ENCODE assay signal across 11 cellular contexts in genomic region chr20:25055711-25056492, GRCh38. TPM values are rescaled to one million over a fixed set of nuclear protein-coding genes. Genes with fewer than 3 reads are reported as not detected.
DNase-seq lines count a peak whose midpoint lies in the region; ATAC-seq and FAIRE-seq lines count a peak whose summit lies in the region.
"Had no signal": no experiment of that assay in that cellular context is flagged by ENCODE, and none has a peak within 500 bp of the region (broad histone marks: within the 10 kb centered on the region; RNA-seq: fewer than 3 reads in every experiment).

No MANE protein-coding gene starts in this region.

- no peak for FAIRE-seq in HTR-8/SVneo (lab: Jason Lieb, UNC)
- FAIRE-seq: A204.1 had no signal

- peak overlapping the region; percentile 77 for H3K27ac Mint-ChIP-seq in activated CD4-positive, alpha-beta T cell treated with anti-CD3 and anti-CD28 coated beads for 36 hours
- H3K27ac Mint-ChIP-seq in activated CD4-positive, alpha-beta memory T cell treated with anti-CD3 and anti-CD28 coated beads for 36 hours, result peak overlapping the region; percentile 79
- peak overlapping the region; percentile 25 for H3K27ac Mint-ChIP-seq in stimulated activated naive B cell treated with anti-CD40 and anti-IgM and Interleukin-4, amounts not matched to agents 10 μg/mL and 1 μg/mL and 100 μg/mL, for 72 hours

- ATAC-seq in activated CD4-positive, alpha-beta T cell treated with anti-CD3 and anti-CD28 coated beads for 36 hours, result no peak
- ATAC-seq in right cardiac atrium (no peak), HG03025 (IDR thresholded peaks at IDR 0.05; ENCODE audit: low FRiP score, unreplicated experiment) (no peak)
- no peak for ATAC-seq in stimulated activated naive B cell treated with anti-CD40 and anti-IgM and Interleukin-4, amounts not matched to agents 10 μg/mL and 1 μg/mL and 100 μg/mL, for 72 hours (replicated peaks)

- H3K4me1 Mint-ChIP-seq in activated CD4-positive, alpha-beta T cell treated with anti-CD3 and anti-CD28 coated beads for 36 hours, result peaks cover 63% of the 10 kb centered on the region
- H3K4me1 Mint-ChIP-seq in activated CD4-positive, alpha-beta memory T cell treated with anti-CD3 and anti-CD28 coated beads for 36 hours (ENCODE audit: low read depth), result peaks cover 61% of the 10 kb centered on the region
- peaks cover 51 to 74% of the 10 kb centered on the region in 2 donors for H3K4me1 Mint-ChIP-seq in stimulated activated naive B cell treated with anti-CD40 and anti-IgM and Interleukin-4, amounts not matched to agents 10 μg/mL and 1 μg/mL and 100 μg/mL, for 72 hours

- WGBS in right cardiac atrium, result 54% methylated on average over 8 of the region's 8 CpGs

- peak overlapping the region; percentile 74 for H3K4me3 Mint-ChIP-seq in activated CD4-positive, alpha-beta T cell treated with anti-CD3 and anti-CD28 coated beads for 36 hours
- H3K4me3 Mint-ChIP-seq in activated CD4-positive, alpha-beta memory T cell treated with anti-CD3 and anti-CD28 coated beads for 36 hours, result peak overlapping the region; percentile 79
- peak overlapping the region; percentile 82 to 87 for H3K4me3 Mint-ChIP-seq in stimulated activated naive B cell treated with anti-CD40 and anti-IgM and Interleukin-4, amounts not matched to agents 10 μg/mL and 1 μg/mL and 100 μg/mL, for 72 hours

- H3K27ac ChIP-seq in right cardiac atrium (ENCODE audit: low read length), result peak overlapping the region; percentile 83

- H3K36me3 Mint-ChIP-seq in activated CD4-positive, alpha-beta T cell treated with anti-CD3 and anti-CD28 coated beads for 36 hours (ENCODE audit: low read depth), result no peaks in the 10 kb centered on the region
- peaks cover 8% of the 10 kb centered on the region for H3K36me3 Mint-ChIP-seq in activated CD4-positive, alpha-beta memory T cell treated with anti-CD3 and anti-CD28 coated beads for 36 hours
- peaks cover 0 to 9% of the 10 kb centered on the region in 2 donors for H3K36me3 Mint-ChIP-seq in stimulated activated naive B cell treated with anti-CD40 and anti-IgM and Interleukin-4, amounts not matched to agents 10 μg/mL and 1 μg/mL and 100 μg/mL, for 72 hours

- no peaks in the 10 kb centered on the region for H3K9me3 ChIP-seq in right cardiac atrium (ENCODE audit: control insufficient read depth, low read length)

- peak overlapping the region; percentile 77 for H3K4me3 ChIP-seq in right cardiac atrium (ENCODE audit: low read length)

- CTCF ChIA-PET in activated CD4-positive, alpha-beta T cell treated with anti-CD3 and anti-CD28 coated beads for 36 hours (lab: Charles Lee), result interaction anchor here (0.6 to 1.7 kb wide), 6 partner anchors 9 to 186 kb away, joined by 3 to 6 read pairs (median 4); no protein-coding TSS in a partner anchor
- CTCF ChIA-PET in activated CD4-positive, alpha-beta memory T cell treated with anti-CD3 and anti-CD28 coated beads for 36 hours (lab: Charles Lee), result no interaction called here

- H3K27me3 ChIP-seq in right cardiac atrium (ENCODE audit: control insufficient read depth, insufficient read depth), result no peaks in the 10 kb centered on the region

- no peaks in the 10 kb centered on the region for H3K27me3 Mint-ChIP-seq in activated CD4-positive, alpha-beta T cell treated with anti-CD3 and anti-CD28 coated beads for 36 hours
- H3K27me3 Mint-ChIP-seq in activated CD4-positive, alpha-beta memory T cell treated with anti-CD3 and anti-CD28 coated beads for 36 hours, result no peaks in the 10 kb centered on the region
- H3K27me3 Mint-ChIP-seq in stimulated activated naive B cell treated with anti-CD40 and anti-IgM and Interleukin-4, amounts not matched to agents 10 μg/mL and 1 μg/mL and 100 μg/mL, for 72 hours, result no peaks in the 10 kb centered on the region

- POLR2A ChIA-PET in activated CD4-positive, alpha-beta T cell treated with anti-CD3 and anti-CD28 coated beads for 36 hours (lab: Charles Lee), result no interaction called here
- POLR2A ChIA-PET in activated CD4-positive, alpha-beta memory T cell treated with anti-CD3 and anti-CD28 coated beads for 36 hours (lab: Charles Lee), result interaction anchor here (0.9 kb wide), 1 partner anchor 9 kb away, joined by 3 read pairs; no protein-coding TSS in a partner anchor

- peaks cover 27% of the 10 kb centered on the region for H3K4me1 ChIP-seq in right cardiac atrium (ENCODE audit: control insufficient read depth, insufficient read depth, low read length)

- no peak for DNase-seq in activated CD4-positive, alpha-beta T cell treated with anti-CD3 and anti-CD28 coated beads for 36 hours
- DNase-seq in activated CD4-positive, alpha-beta T cell treated with anti-CD3 and anti-CD28 coated beads, Interleukin-2, amount 50 U/mL, for 48 hours, result no peak
- DNase-seq in activated CD4-positive, alpha-beta memory T cell treated with anti-CD3 and anti-CD28 coated beads for 36 hours, result no peak
- DNase-seq in right cardiac atrium (peak in 1 of 3 donors; percentile 59), HTR-8/SVneo (ENCODE audit: insufficient read length, low spot score) (no peak), SW480 (ENCODE audit: low spot score) (no peak)
- no peak for DNase-seq in stimulated activated naive B cell treated with anti-CD40 and anti-IgM and Interleukin-4, amounts not matched to agents 10 μg/mL and 1 μg/mL and 100 μg/mL, for 72 hours
- DNase-seq: activated CD4-positive, CD25-positive, alpha-beta regulatory T cell had no signal

- no peaks in the 10 kb centered on the region for H3K9me3 Mint-ChIP-seq in activated CD4-positive, alpha-beta T cell treated with anti-CD3 and anti-CD28 coated beads for 36 hours (ENCODE audit: low read depth)
- no peaks in the 10 kb centered on the region for H3K9me3 Mint-ChIP-seq in activated CD4-positive, alpha-beta memory T cell treated with anti-CD3 and anti-CD28 coated beads for 36 hours
- H3K9me3 Mint-ChIP-seq in stimulated activated naive B cell treated with anti-CD40 and anti-IgM and Interleukin-4, amounts not matched to agents 10 μg/mL and 1 μg/mL and 100 μg/mL, for 72 hours, result no peaks in the 10 kb centered on the region

- intact Hi-C loops in activated CD4-positive, alpha-beta T cell treated with anti-CD3 and anti-CD28 coated beads for 36 hours (cut with DNase I, micrococcal nuclease), result loop anchor here in 1 of 2 experiments (5.0 to 10.0 kb wide), 2 partner anchors 256 to 1691 kb away; partner anchors contain the start of gene GZF1
- intact Hi-C loops in activated CD4-positive, alpha-beta memory T cell treated with anti-CD3 and anti-CD28 coated beads for 36 hours (cut with micrococcal nuclease), result loop anchor here (2.0 to 5.0 kb wide), 5 partner anchors 13 to 1699 kb away; partner anchors contain the start of genes ABHD12 and NANP
- intact Hi-C loops in right cardiac atrium (cut with DNase I), result no loop called here

RNA-seq across cellular contexts. Expression of gene ACSS1, which starts 2.0 kb away (rescaled TPM):
- 10 to 100 TPM in 1 of 2 experiments, 1 to 10 TPM in 1; 8.5 to 10.7 TPM for total RNA-seq in activated CD4-positive, alpha-beta T cell treated with anti-CD3 and anti-CD28 coated beads for 36 hours
- 10 to 100 TPM; 15.2 to 16.2 TPM for total RNA-seq in activated CD4-positive, alpha-beta memory T cell treated with anti-CD3 and anti-CD28 coated beads for 36 hours
- 10 to 100 TPM; 14.8 to 61.8 (median 40.7) TPM for total RNA-seq in right cardiac atrium
- 29.3 TPM for polyA plus RNA-seq in right cardiac atrium

RNA-seq across cellular contexts. Expression of gene VSX1, which starts 26.0 kb away (rescaled TPM):
- total RNA-seq in activated CD4-positive, alpha-beta T cell treated with anti-CD3 and anti-CD28 coated beads for 36 hours, result not detected
- not detected for total RNA-seq in activated CD4-positive, alpha-beta memory T cell treated with anti-CD3 and anti-CD28 coated beads for 36 hours
- under 1 TPM in 1 of 4 donors, not detected in 3; 0.44 TPM for total RNA-seq in right cardiac atrium
- 0.27 TPM for polyA plus RNA-seq in right cardiac atrium
- total RNA-seq: epithelial cell of proximal tubule had no signal

Comparison
In these comparisons a context has a peak if more than half of its experiments do, and no peak if none do; other contexts are left out.
1. H3K27ac Mint-ChIP-seq: peak in every context shown above with its lines; median percentile 79 in activated CD4-positive, alpha-beta memory T cell treated with anti-CD3 and anti-CD28 coated beads for 36 hours; 77 in activated CD4-positive, alpha-beta T cell treated with anti-CD3 and anti-CD28 coated beads for 36 hours; 25 in stimulated activated naive B cell treated with anti-CD40 and anti-IgM and Interleukin-4, amounts not matched to agents 10 μg/mL and 1 μg/mL and 100 μg/mL, for 72 hours.